13 cellular contexts compared by ENCODE assay signal in the genomic region with DNA sequence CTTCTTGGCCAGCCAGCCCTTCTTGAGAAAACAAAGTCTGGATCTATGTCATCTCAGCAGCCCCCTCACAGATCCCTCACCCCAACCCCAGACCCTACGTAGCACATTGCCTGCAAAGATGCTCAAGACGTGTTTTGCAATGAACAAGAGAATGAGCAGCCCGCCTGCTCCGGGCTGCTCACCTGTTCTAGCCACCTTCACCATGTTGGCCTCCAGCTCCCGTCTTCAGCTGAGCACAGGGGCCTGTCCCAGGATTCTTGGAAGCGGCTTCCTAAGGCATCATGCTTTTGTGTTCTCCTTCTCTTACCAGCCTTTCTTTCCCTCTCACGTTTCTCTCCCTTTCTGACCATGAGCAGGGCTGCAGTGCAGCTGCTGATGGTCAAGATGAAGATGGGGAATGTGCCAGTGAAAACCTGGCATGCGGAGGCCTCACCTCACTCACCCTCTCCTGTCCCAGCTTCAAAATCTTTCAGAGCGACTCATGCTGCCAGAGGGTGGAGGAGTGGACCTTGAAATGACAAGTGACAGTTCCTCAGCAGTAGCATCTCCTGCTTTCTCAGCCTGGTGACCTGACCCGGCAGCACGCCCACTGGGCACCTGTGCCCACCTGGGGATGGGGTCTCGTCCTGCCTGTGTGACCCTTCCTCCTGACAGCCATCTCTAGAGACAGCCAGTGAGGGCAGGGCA. TPM values are rescaled to one million over a fixed set of nuclear protein-coding genes. Genes with fewer than 3 reads are reported as not detected.
DNase-seq lines count a peak whose midpoint lies in the region; ATAC-seq and TF ChIP-seq lines count a peak whose summit lies in the region.
"Had no signal": no experiment of that assay in that cellular context is flagged by ENCODE, and none has a peak within 500 bp of the region (broad histone marks: within the 10 kb centered on the region; RNA-seq: fewer than 3 reads in every experiment).

No MANE protein-coding gene starts in this region.

- no peak for TF ChIP-seq POLR2A in esophagus squamous epithelium (IDR thresholded peaks at IDR 0.05)

- TF ChIP-seq CTCF in RWPE2 (IDR thresholded peaks at IDR 0.05; ENCODE audit: poor library complexity, severe bottlenecking) (no peak), esophagus squamous epithelium (IDR thresholded peaks at IDR 0.05) (no peak), BE2C (IDR thresholded peaks at IDR 0.05; ENCODE audit: low read depth, low read length) (no peak)

- 73 to 83% methylated on average over 9 of the region's 12 CpGs for WGBS in esophagus squamous epithelium, 2 donors

- no peaks in the 10 kb centered on the region for H3K36me3 ChIP-seq in RWPE2 (ENCODE audit: low read depth)
- H3K36me3 ChIP-seq in esophagus squamous epithelium: no peaks in the 10 kb centered on the region
- H3K36me3 ChIP-seq in BE2C: no peaks in the 10 kb centered on the region; the same call in 1 of the 2 replicates
- H3K36me3 ChIP-seq: spleen had no signal

- H3K27ac ChIP-seq in RWPE2 (ENCODE audit: poor library complexity, severe bottlenecking) (peak overlapping the region; percentile 98), esophagus squamous epithelium (peak overlapping the region in 3 of 4 donors; percentile 95 to 98 (median 96))
- H3K27ac ChIP-seq: SK-N-MC had no signal

- H3K4me1 ChIP-seq in RWPE2 (ENCODE audit: insufficient read depth, poor library complexity, severe bottlenecking) (peaks cover 63% of the 10 kb centered on the region), esophagus squamous epithelium (peaks cover 68 to 100% (median 80%) of the 10 kb centered on the region in 3 donors), BE2C (peaks cover 18% of the 10 kb centered on the region)

- no peaks in the 10 kb centered on the region for H3K27me3 ChIP-seq in RWPE2 (ENCODE audit: insufficient read depth, poor library complexity, severe bottlenecking)
- H3K27me3 ChIP-seq in esophagus squamous epithelium: no peaks in the 10 kb centered on the region
- no peaks in the 10 kb centered on the region for H3K27me3 ChIP-seq in BE2C
- H3K27me3 ChIP-seq: body of pancreas had no signal

- H3K9me3 ChIP-seq in RWPE2 (ENCODE audit: severe bottlenecking) (no peaks in the 10 kb centered on the region), esophagus squamous epithelium (no peaks in the 10 kb centered on the region), BE2C (no peaks in the 10 kb centered on the region)
- H3K9me3 ChIP-seq: body of pancreas, spleen had no signal

- peak; percentile 40; the same call in 2 of the 3 replicates for ATAC-seq in RWPE2 (ENCODE audit: low read depth)
- ATAC-seq: body of pancreas had no signal

- DNase-seq in ELR (ENCODE audit: low read depth) (peak; percentile 47), RWPE2 (ENCODE audit: low spot score) (no peak), esophagus squamous epithelium (lab: John Stamatoyannopoulos, UW) (no peak), renal cortical epithelial cell (ENCODE audit: low read depth) (peak; percentile 59), NOMO-1 treated with dmso at 0.1 percent for 144 hours (lab: John Stamatoyannopoulos, UW; ENCODE audit: unreplicated experiment) (no peak), GM03348 (ENCODE audit: low spot score) (no peak), BE2C (no peak), NCI-H510A treated with DMSO at 0.1 percent for 48 hours (lab: John Stamatoyannopoulos, UW) (no peak)
- DNase-seq: DMS153, NCI-H187, spleen had no signal

- H3K4me3 ChIP-seq in RWPE2 (ENCODE audit: severe bottlenecking) (no peak overlapping the region), esophagus squamous epithelium (no peak overlapping the region), BE2C (ENCODE audit: low read depth, low read length) (no peak overlapping the region)
- H3K4me3 ChIP-seq: body of pancreas, SK-N-MC, spleen had no signal

- intact Hi-C loops in esophagus squamous epithelium (cut with DNase I): no loop called here

RNA-seq across cellular contexts. Expression of a gene that starts 46.1 kb away (rescaled TPM):
- total RNA-seq in esophagus squamous epithelium (10 to 100 TPM in 1 of 4 donors, 1 to 10 TPM in 3; 5.2 to 21.4 (median 7.7) TPM), renal cortical epithelial cell (3.0 and 3.9 TPM in 2 replicates)
- polyA plus RNA-seq in BE2C (2012; ENCODE audit: insufficient read depth, insufficient read length, low read depth): 19.3 TPM

Comparison
In these comparisons a context has a peak if more than half of its experiments do, and no peak if none do; other contexts are left out.
1. DNase-seq: peak in ELR (single experiment) and renal cortical epithelial cell (single experiment); none in RWPE2 (single experiment), esophagus squamous epithelium (single experiment), NOMO-1 treated with dmso at 0.1 percent for 144 hours (single experiment), GM03348 (single experiment), BE2C (single experiment) and NCI-H510A treated with DMSO at 0.1 percent for 48 hours (single experiment).